In genomic region chr11:75345455-75346224, GRCh38 we compare ENCODE assay signal across 9 cellular contexts. TPM values are rescaled to one million over a fixed set of nuclear protein-coding genes. Genes with fewer than 3 reads are reported as not detected.
DNase-seq lines count a peak whose midpoint lies in the region; ATAC-seq and TF ChIP-seq lines count a peak whose summit lies in the region.
"Had no signal": no experiment of that assay in that cellular context is flagged by ENCODE, and none has a peak within 500 bp of the region (broad histone marks: within the 10 kb centered on the region; RNA-seq: fewer than 3 reads in every experiment).

No MANE protein-coding gene starts in this region.

- H3K36me3 Mint-ChIP-seq in HFFc6 (ENCODE audit: low read depth) (no peaks in the 10 kb centered on the region), nephron progenitor cell (ENCODE audit: low read depth) (no peaks in the 10 kb centered on the region)

- H3K27me3 Mint-ChIP-seq in HFFc6 (ENCODE audit: insufficient read depth), result peaks cover 1% of the 10 kb centered on the region; the same call in 1 of the 2 replicates
- peaks cover 15% of the 10 kb centered on the region for H3K27me3 Mint-ChIP-seq in nephron progenitor cell (ENCODE audit: low read depth, poor library complexity)

- H3K4me3 Mint-ChIP-seq in HFFc6 (no peak overlapping the region), nephron progenitor cell (no peak overlapping the region)

- no peaks in the 10 kb centered on the region for H3K36me3 ChIP-seq in body of pancreas (replicated peaks in 1 of 2; ENCODE audit: insufficient read depth in 1 of 2, low read depth in 2 of 2)

- no peak overlapping the region for H3K4me3 ChIP-seq in body of pancreas

- H3K27ac Mint-ChIP-seq in HFFc6 (peak overlapping the region; percentile 26; the same call in 1 of the 2 replicates), nephron progenitor cell (peak overlapping the region; percentile 37)

- H3K27me3 ChIP-seq in body of pancreas, result no peaks in the 10 kb centered on the region

- peak; percentile 39 for DNase-seq in CD1c-positive myeloid dendritic cell (ENCODE audit: extremely low spot score)
- no peak for DNase-seq in HFFc6
- no peak for DNase-seq in body of pancreas
- DNase-seq in nephron progenitor cell, result no peak
- no peak for DNase-seq in kidney tubule cell (ENCODE audit: low spot score)
- DNase-seq in NCI-H748 (lab: John Stamatoyannopoulos, UW; ENCODE audit: unreplicated experiment), result no peak
- DNase-seq in mucosa of gallbladder (ENCODE audit: low spot score), result no peak
- DNase-seq in HK-2 (ENCODE audit: unreplicated experiment), result no peak
- DNase-seq: DMS79 had no signal

- intact Hi-C loops in body of pancreas (cut with DNase I), result no loop called here

- WGBS in body of pancreas, 2 donors, result 76 to 90% methylated on average over 8 to 9 of the region's 9 CpGs

- peak overlapping the region in 3 of 4 donors; percentile 74 to 86 (median 77) for H3K27ac ChIP-seq in body of pancreas

- TF ChIP-seq CTCF in HFFc6 (IDR thresholded peaks at IDR 0.05), result no peak
- no peak for TF ChIP-seq CTCF in body of pancreas (IDR thresholded peaks at IDR 0.05)
- TF ChIP-seq CTCF in nephron progenitor cell (IDR thresholded peaks at IDR 0.05), result no peak

- ATAC-seq in body of pancreas, result no peak

- H3K9me3 Mint-ChIP-seq in HFFc6 (no peaks in the 10 kb centered on the region), nephron progenitor cell (no peaks in the 10 kb centered on the region)

- no peaks in the 10 kb centered on the region for H3K9me3 ChIP-seq in body of pancreas

- peaks cover 87% of the 10 kb centered on the region for H3K4me1 ChIP-seq in body of pancreas

- TF ChIP-seq POLR2A in body of pancreas (IDR thresholded peaks at IDR 0.05), result no peak

- peaks cover 82% of the 10 kb centered on the region for H3K4me1 Mint-ChIP-seq in HFFc6 (ENCODE audit: low read depth)
- peaks cover 86% of the 10 kb centered on the region for H3K4me1 Mint-ChIP-seq in nephron progenitor cell

RNA-seq across cellular contexts. Expression of gene ARRB1, which starts 5.8 kb away (rescaled TPM):
- total RNA-seq in HFFc6 (2021; fragmentation: NEBNext Ultra II Directional; extraction: Animal tissue kit (Norgen Biotek cat#: 25700)), result 10 to 100 TPM; 10.8 to 14.4 (median 11.2) TPM
- total RNA-seq in body of pancreas (10 to 100 TPM; 41.0 to 54.1 TPM), mucosa of gallbladder (57.7 TPM)

RNA-seq across cellular contexts. Expression of gene RPS3, which starts 53.7 kb away (rescaled TPM):
- total RNA-seq in HFFc6 (2021; fragmentation: NEBNext Ultra II Directional; extraction: Animal tissue kit (Norgen Biotek cat#: 25700)), result 1,000 to 10,000 TPM; 1,897 to 2,167 (median 1,932) TPM
- total RNA-seq in body of pancreas (1,000 to 10,000 TPM in 1 of 2 donors, 100 to 1,000 TPM in 1; 921 to 1,114 TPM), mucosa of gallbladder (1,626 TPM)
